Comparison of ENCODE assay signal across 8 cellular contexts in the genomic region with DNA sequence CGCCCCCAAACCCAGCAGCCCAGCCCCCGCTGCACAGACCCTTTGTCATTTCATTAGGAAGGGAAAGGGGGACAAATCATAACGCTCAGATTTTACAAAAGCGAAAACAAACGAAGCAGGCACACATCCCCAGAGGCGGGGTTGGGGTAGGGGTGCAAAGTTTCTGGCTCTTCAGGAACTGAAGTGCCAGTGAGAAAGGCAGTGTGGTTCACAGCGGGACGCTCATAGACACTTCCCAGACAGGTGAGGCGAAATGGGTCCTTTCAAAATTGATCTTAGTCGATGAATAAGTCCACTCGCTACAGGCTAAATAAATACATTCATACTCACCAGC. TPM values are rescaled to one million over a fixed set of nuclear protein-coding genes. Genes with fewer than 3 reads are reported as not detected.
DNase-seq lines count a peak whose midpoint lies in the region; ATAC-seq and TF ChIP-seq lines count a peak whose summit lies in the region.

No MANE protein-coding gene starts in this region.

- H3K9me3 ChIP-seq in SJSA1 (replicated peaks) (no peaks in the 10 kb centered on the region), spleen (no peaks in the 10 kb centered on the region)

- intact Hi-C loops in activated CD4-positive, alpha-beta T cell treated with anti-CD3 and anti-CD28 coated beads for 36 hours (cut with DNase I, micrococcal nuclease): no loop called here
- intact Hi-C loops in spleen (cut with DNase I; ENCODE audit: low total_unique reads): no loop called here

- no peak for TF ChIP-seq POLR2A in spleen (IDR thresholded peaks at IDR 0.05)

- CTCF ChIA-PET in activated CD4-positive, alpha-beta T cell treated with anti-CD3 and anti-CD28 coated beads for 36 hours (lab: Charles Lee): interaction anchor here (1.6 kb wide), 1 partner anchor 9 kb away, joined by 3 read pairs; no protein-coding TSS in a partner anchor

- peak; percentile 8 for ATAC-seq in activated CD4-positive, alpha-beta T cell treated with anti-CD3 and anti-CD28 coated beads for 36 hours
- ATAC-seq in HG02943 (IDR thresholded peaks at IDR 0.05; ENCODE audit: low read depth, unreplicated experiment) (peak; percentile 20), foreskin keratinocyte (peak; percentile 4)

- H3K4me3 ChIP-seq in SJSA1: peak overlapping the region; percentile 31; the same call in 1 of the 2 replicates
- peak overlapping the region; percentile 35 to 80 (median 56) for H3K4me3 ChIP-seq in spleen

- H3K4me1 Mint-ChIP-seq in activated CD4-positive, alpha-beta T cell treated with anti-CD3 and anti-CD28 coated beads for 36 hours: peaks cover 32% of the 10 kb centered on the region

- H3K27me3 ChIP-seq in SJSA1 (replicated peaks) (peaks cover 49% of the 10 kb centered on the region), foreskin keratinocyte (no peaks in the 10 kb centered on the region), spleen (replicated peaks in 1 of 7) (peaks cover 0 to 7% (median 0%) of the 10 kb centered on the region in 7 donors)

- H3K9me3 Mint-ChIP-seq in activated CD4-positive, alpha-beta T cell treated with anti-CD3 and anti-CD28 coated beads for 36 hours (ENCODE audit: low read depth): no peaks in the 10 kb centered on the region

- peak overlapping the region; percentile 86 for H3K4me3 Mint-ChIP-seq in activated CD4-positive, alpha-beta T cell treated with anti-CD3 and anti-CD28 coated beads for 36 hours

- TF ChIP-seq CTCF in foreskin keratinocyte (conservative IDR thresholded peaks at IDR 0.05): no peak
- TF ChIP-seq CTCF in spleen (IDR thresholded peaks at IDR 0.05 in 8 of 11, conservative IDR thresholded peaks at IDR 0.05 in 3 of 11): no peak

- H3K36me3 ChIP-seq in SJSA1 (no peaks in the 10 kb centered on the region), spleen (no peaks in the 10 kb centered on the region)

- H3K27me3 Mint-ChIP-seq in activated CD4-positive, alpha-beta T cell treated with anti-CD3 and anti-CD28 coated beads for 36 hours: no peaks in the 10 kb centered on the region

- H3K4me1 ChIP-seq in SJSA1 (replicated peaks) (peaks cover 11% of the 10 kb centered on the region), foreskin keratinocyte (no peaks in the 10 kb centered on the region), spleen (peaks cover 10 to 50% (median 35%) of the 10 kb centered on the region in 6 donors)

- no peak for DNase-seq in activated CD4-positive, alpha-beta T cell treated with anti-CD3 and anti-CD28 coated beads for 36 hours
- DNase-seq in activated CD4-positive, alpha-beta T cell treated with anti-CD3 and anti-CD28 coated beads, Interleukin-2, amount 50 U/mL, for 1 hour: no peak
- DNase-seq in SJSA1 (ENCODE audit: low read depth in 1 of 2, low spot score in 2 of 2) (no peak), foreskin keratinocyte (peak in 1 of 2 donors; percentile 1), spleen (no peak), D341Med (ENCODE audit: low spot score) (no peak)
- no peak for DNase-seq in NK-92 treated with Interleukin-12 subunit alpha and Interleukin-12 subunit beta, amount 100 ng/mL, for 24 hours (lab: John Stamatoyannopoulos, UW)

- 0 to 45% (median 1%) methylated on average over 10 to 11 of the region's 11 CpGs for WGBS in spleen, 5 donors

- peak overlapping the region; percentile 91 for H3K27ac Mint-ChIP-seq in activated CD4-positive, alpha-beta T cell treated with anti-CD3 and anti-CD28 coated beads for 36 hours

- H3K36me3 Mint-ChIP-seq in activated CD4-positive, alpha-beta T cell treated with anti-CD3 and anti-CD28 coated beads for 36 hours (ENCODE audit: low read depth): no peaks in the 10 kb centered on the region

- POLR2A ChIA-PET in activated CD4-positive, alpha-beta T cell treated with anti-CD3 and anti-CD28 coated beads for 36 hours (lab: Charles Lee): interaction anchor here (0.5 to 0.7 kb wide), 2 partner anchors 47 to 456 kb away, joined by 3 to 4 read pairs; no protein-coding TSS in a partner anchor

- H3K27ac ChIP-seq in SJSA1 (no peak overlapping the region), foreskin keratinocyte (peak overlapping the region; percentile 22), spleen (peak overlapping the region in 7 of 8 donors; percentile 88 to 94 (median 93))

RNA-seq across cellular contexts. Expression of gene MBNL3, which starts 1.2 kb away (rescaled TPM):
- 10 to 100 TPM; 15.3 to 19.3 TPM for total RNA-seq in activated CD4-positive, alpha-beta T cell treated with anti-CD3 and anti-CD28 coated beads for 36 hours
- total RNA-seq in SJSA1 (2014; rRNA removed; shearing (Covaris generic)): 0.03 and 0.11 TPM in 2 replicates
- total RNA-seq in foreskin keratinocyte (12.4 and 13.1 TPM in 2 replicates), spleen (10 to 100 TPM; 34.6 to 67.2 (median 43.1) TPM)
- polyA plus RNA-seq in foreskin keratinocyte (1.2 and 1.5 TPM in 2 replicates), spleen (1 to 10 TPM; 5.0 to 5.6 (median 5.3) TPM)

Comparison
In these comparisons a context has a peak if more than half of its experiments do, and no peak if none do; other contexts are left out.
1. RNA of gene MBNL3, which starts 1.2 kb away (total RNA-seq): 34.6 to 67.2 TPM in spleen, 15.3 to 19.3 TPM in activated CD4-positive, alpha-beta T cell treated with anti-CD3 and anti-CD28 coated beads for 36 hours and 12.4 to 13.1 TPM in foreskin keratinocyte; 0.03 to 0.11 TPM in SJSA1; every median in the first group is over 10 times any median in the second.
2. Peak in every context shown above with its lines, with median percentiles within 50 percentile points of each other: ATAC-seq.